ENCODE assay signal across 13 cellular contexts in the genomic region with DNA sequence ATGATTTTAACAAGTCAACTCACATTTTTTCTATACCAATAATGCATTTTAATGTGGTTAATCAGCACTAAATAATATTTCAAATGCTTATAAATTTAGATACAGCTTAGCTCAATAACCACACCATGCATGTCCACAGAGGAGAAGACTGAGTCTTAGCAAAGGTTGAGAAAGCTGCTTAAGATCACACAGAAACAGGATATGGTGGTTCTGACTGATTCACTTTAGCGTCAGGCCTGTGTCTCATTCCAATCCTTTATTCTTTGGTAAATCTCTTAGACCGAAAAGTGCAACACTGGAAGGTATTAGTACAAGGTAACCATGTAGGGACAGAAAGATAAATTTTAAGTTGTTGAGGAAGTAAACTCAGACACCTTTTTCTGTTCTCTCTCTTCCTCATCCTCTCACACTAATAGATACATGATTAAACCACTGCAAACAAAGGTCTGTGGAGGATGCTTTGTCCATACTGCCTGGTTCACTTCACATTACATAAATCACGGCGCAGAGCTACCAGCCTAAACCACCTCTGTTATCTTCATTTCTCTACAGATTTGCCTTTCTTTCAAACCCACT.
A peak's percentile ranks its signal among the peaks of the same experiment; 100 is the strongest.
DNase-seq lines count a peak whose midpoint lies in the region; ATAC-seq lines count a peak whose summit lies in the region.
"Had no signal": no experiment of that assay in that cellular context is flagged by ENCODE, and none has a peak within 500 bp of the region (broad histone marks: within the 10 kb centered on the region; RNA-seq: fewer than 3 reads in every experiment).

No MANE protein-coding gene starts in this region.

- DNase-seq in amniotic epithelial cell (ENCODE audit: low read depth) (peak; percentile 17), posterior vena cava (ENCODE audit: low spot score) (no peak), T1000 (lab: John Stamatoyannopoulos, UW) (no peak), AG08395 (ENCODE audit: low spot score) (no peak)
- DNase-seq in stimulated activated CD4-positive, alpha-beta T cell treated with anti-CD3 and anti-CD28 coated beads, Interleukin-12 subunit alpha, Interleukin-12 subunit beta, amount 100 ng/mL, for 4 hours: no peak
- DNase-seq: activated CD4-positive, CD25-positive, alpha-beta regulatory T cell; activated T-cell treated with anti-CD3 and anti-CD28 coated beads, Interleukin-2, amount 50 U/mL, for 1 hour; Kasumi-1; NCI-H524; Peyer's patch had no signal

- intact Hi-C loops in posterior vena cava (cut with DNase I): no loop called here

- ATAC-seq in GM18498 (IDR thresholded peaks at IDR 0.05; ENCODE audit: unreplicated experiment) (peak; percentile 64), GM21390 (IDR thresholded peaks at IDR 0.05; ENCODE audit: unreplicated experiment) (peak; percentile 63), HG03025 (IDR thresholded peaks at IDR 0.05; ENCODE audit: low FRiP score, unreplicated experiment) (peak; percentile 39)
